27 cellular contexts compared by ENCODE assay signal in genomic region chr4:73967891-73968290, GRCh38. TPM values are rescaled to one million over a fixed set of nuclear protein-coding genes. Genes with fewer than 3 reads are reported as not detected.
DNase-seq lines count a peak whose midpoint lies in the region; ATAC-seq and TF ChIP-seq lines count a peak whose summit lies in the region.
"Had no signal": no experiment of that assay in that cellular context is flagged by ENCODE, and none has a peak within 500 bp of the region (broad histone marks: within the 10 kb centered on the region; RNA-seq: fewer than 3 reads in every experiment).

No MANE protein-coding gene starts in this region.

- H3K9ac ChIP-seq in mesendoderm (ENCODE audit: low read length) (no peak overlapping the region), smooth muscle cell (ENCODE audit: low read depth) (no peak overlapping the region)
- H3K9ac ChIP-seq: BLaER1 had no signal

- H2BK120ac ChIP-seq in mesendoderm (ENCODE audit: low read depth, low read length), result no peak overlapping the region

- H3K4me2 ChIP-seq in mesendoderm (ENCODE audit: low read length) (no peak overlapping the region), osteoblast (ENCODE audit: insufficient read depth, low read length) (no peak overlapping the region), smooth muscle cell (peak overlapping the region; percentile 37)
- H3K4me2 ChIP-seq: BLaER1 had no signal

- no peaks in the 10 kb centered on the region for H3K27me3 ChIP-seq in SJCRH30
- H3K27me3 ChIP-seq in mesendoderm (ENCODE audit: insufficient read depth, low read length, poor library complexity), result no peaks in the 10 kb centered on the region
- no peaks in the 10 kb centered on the region for H3K27me3 ChIP-seq in osteoblast (ENCODE audit: insufficient read depth, low read length)
- H3K27me3 ChIP-seq in smooth muscle cell (ENCODE audit: low read depth), result no peaks in the 10 kb centered on the region
- H3K27me3 ChIP-seq in gastroesophageal sphincter, result peaks cover 14% of the 10 kb centered on the region
- H3K27me3 ChIP-seq: BE2C, BLaER1 had no signal

- H3K36me3 ChIP-seq in SJCRH30 (no peaks in the 10 kb centered on the region), mesendoderm (ENCODE audit: control insufficient read depth, insufficient read depth, low read length) (no peaks in the 10 kb centered on the region), osteoblast (ENCODE audit: insufficient read depth, low read length) (no peaks in the 10 kb centered on the region), smooth muscle cell (ENCODE audit: low read depth) (peaks cover 3% of the 10 kb centered on the region), gastroesophageal sphincter (no peaks in the 10 kb centered on the region)
- H3K36me3 ChIP-seq: BE2C, BLaER1 had no signal

- no peak overlapping the region for H3K4ac ChIP-seq in mesendoderm (ENCODE audit: low read depth, low read length)

- DNase-seq in SJCRH30 (peak; percentile 52 to 68), mesendoderm (no peak), osteoblast (ENCODE audit: insufficient read length, low spot score, missing footprints) (peak; percentile 42), smooth muscle cell (lab: John Stamatoyannopoulos, UW; ENCODE audit: unreplicated experiment) (no peak), DMS 273 (lab: John Stamatoyannopoulos, UW; ENCODE audit: unreplicated experiment) (no peak), D341Med (ENCODE audit: low spot score) (no peak), hypothalamus (lab: John Stamatoyannopoulos, UW) (no peak)
- DNase-seq: 8988T; ACHN; BE2C; C1 segment of cervical spinal cord; CD4-positive, alpha-beta memory T cell; CD4-positive, CD25-positive, alpha-beta regulatory T cell; CD8-positive, alpha-beta memory T cell; COR-L47; DMS 273 treated with DMSO at 0.1 percent for 48 hours; DMS153; DMS53; DMS79; DND-41; EL; GF-D8 had no signal

- no peak for TF ChIP-seq CTCF in osteoblast (IDR thresholded peaks at IDR 0.05; ENCODE audit: extremely low read depth, low read depth, low read length)
- no peak for TF ChIP-seq CTCF in smooth muscle cell (IDR thresholded peaks at IDR 0.05; ENCODE audit: borderline replicate concordance, insufficient read depth, poor library complexity, severe bottlenecking)
- TF ChIP-seq CTCF in gastroesophageal sphincter (IDR thresholded peaks at IDR 0.05), result no peak

- peak overlapping the region; percentile 45 for H3K23ac ChIP-seq in mesendoderm (ENCODE audit: low read length)

- H2BK15ac ChIP-seq in mesendoderm (replicated peaks; ENCODE audit: low read depth), result no peak overlapping the region

- TF ChIP-seq POLR2A in gastroesophageal sphincter (IDR thresholded peaks at IDR 0.05), result no peak

- no peaks in the 10 kb centered on the region for H3K79me1 ChIP-seq in mesendoderm (ENCODE audit: low read length)

- H3K56ac ChIP-seq in mesendoderm (ENCODE audit: low read length), result no peak overlapping the region

- H3K79me2 ChIP-seq in mesendoderm (ENCODE audit: control insufficient read depth, insufficient read depth, low read length) (no peaks in the 10 kb centered on the region), osteoblast (ENCODE audit: insufficient read depth, low read length) (no peaks in the 10 kb centered on the region), smooth muscle cell (ENCODE audit: low read depth) (no peaks in the 10 kb centered on the region)

- H3K4me3 ChIP-seq in SJCRH30 (no peak overlapping the region), mesendoderm (ENCODE audit: low read length) (no peak overlapping the region), osteoblast (ENCODE audit: insufficient read depth, low read length) (no peak overlapping the region), smooth muscle cell (no peak overlapping the region), gastroesophageal sphincter (no peak overlapping the region)
- H3K4me3 ChIP-seq: BLaER1 had no signal

- no peaks in the 10 kb centered on the region for H4K20me1 ChIP-seq in osteoblast (ENCODE audit: insufficient read depth, low read length)
- H4K20me1 ChIP-seq in smooth muscle cell (ENCODE audit: low read depth), result no peaks in the 10 kb centered on the region
- H4K20me1 ChIP-seq: BLaER1 had no signal

- H2BK5ac ChIP-seq in mesendoderm (ENCODE audit: low read length), result no peak overlapping the region

- H4K8ac ChIP-seq in mesendoderm (ENCODE audit: low read depth, low read length), result no peak overlapping the region

- no peak for TF ChIP-seq EP300 in gastroesophageal sphincter (IDR thresholded peaks at IDR 0.05)

- H3K27ac ChIP-seq in SJCRH30 (no peak overlapping the region), mesendoderm (ENCODE audit: low read depth, low read length) (no peak overlapping the region), osteoblast (ENCODE audit: low read depth, low read length) (no peak overlapping the region), smooth muscle cell (ENCODE audit: low read depth) (peak overlapping the region; percentile 44), gastroesophageal sphincter (no peak overlapping the region)
- H3K27ac ChIP-seq: BLaER1 had no signal

- H3K18ac ChIP-seq in mesendoderm (ENCODE audit: low read length), result no peak overlapping the region

- H3K9me3 ChIP-seq in SJCRH30 (replicated peaks), result no peaks in the 10 kb centered on the region
- H3K9me3 ChIP-seq in osteoblast (ENCODE audit: low read depth, low read length), result no peaks in the 10 kb centered on the region
- H3K9me3 ChIP-seq in smooth muscle cell (replicated peaks; ENCODE audit: low read depth), result peaks cover 22% of the 10 kb centered on the region
- peaks cover 0 to 28% (median 0%) of the 10 kb centered on the region in 3 donors for H3K9me3 ChIP-seq in gastroesophageal sphincter
- H3K9me3 ChIP-seq: BE2C had no signal

- no peak overlapping the region for H2AFZ ChIP-seq in osteoblast (ENCODE audit: low read length)
- H2AFZ ChIP-seq in smooth muscle cell (ENCODE audit: low read depth), result no peak overlapping the region

- H3K4me1 ChIP-seq in SJCRH30 (no peaks in the 10 kb centered on the region), mesendoderm (ENCODE audit: control insufficient read depth, low read depth, low read length) (no peaks in the 10 kb centered on the region), osteoblast (ENCODE audit: insufficient read depth, low read length) (no peaks in the 10 kb centered on the region), smooth muscle cell (ENCODE audit: low read depth) (no peaks in the 10 kb centered on the region), gastroesophageal sphincter (no peaks in the 10 kb centered on the region)
- H3K4me1 ChIP-seq: BE2C, BLaER1 had no signal

- peaks cover 5% of the 10 kb centered on the region for H3F3A ChIP-seq in smooth muscle cell (ENCODE audit: low read depth)

- no peak overlapping the region for H4K5ac ChIP-seq in mesendoderm (ENCODE audit: low read length)

- no peak for ATAC-seq in gastroesophageal sphincter

- H2AK5ac ChIP-seq in mesendoderm (ENCODE audit: low read length), result no peak overlapping the region

RNA-seq across cellular contexts. Expression of gene PF4, which starts 13.9 kb away (rescaled TPM):
- total RNA-seq in SJCRH30 (2014; rRNA removed; shearing (Covaris generic)), result not detected in 2 replicates
- polyA plus RNA-seq in mesendoderm (2013, experiment 1 of 2), result 0.35 TPM
- 0.69 TPM for polyA plus RNA-seq in mesendoderm (2013, experiment 2 of 2)
- total RNA-seq in osteoblast (not detected in 2 replicates), smooth muscle cell (2.3 TPM in 1 of 2 replicates, not detected in the other), gastroesophageal sphincter (not detected)
- 1.9 and 5.8 TPM in 2 replicates for polyA plus RNA-seq in smooth muscle cell
- total RNA-seq: A673; CD4-positive, alpha-beta memory T cell; CD8-positive, alpha-beta memory T cell; Daoy had no signal
- polyA plus RNA-seq: AG04450; CD4-positive, CD25-positive, alpha-beta regulatory T cell; CD8-positive, alpha-beta memory T cell had no signal

RNA-seq across cellular contexts. Expression of gene PPBP, which starts 20.1 kb away (rescaled TPM):
- not detected in 2 replicates for total RNA-seq in SJCRH30 (2014; rRNA removed; shearing (Covaris generic))
- polyA plus RNA-seq in mesendoderm (2013, experiment 1 of 2), result 0.14 TPM
- polyA plus RNA-seq in mesendoderm (2013, experiment 2 of 2), result 0.10 TPM
- total RNA-seq in osteoblast (0.36 TPM in 1 of 2 replicates, not detected in the other), smooth muscle cell (not detected in 2 replicates), gastroesophageal sphincter (not detected)
- 0.26 TPM in 1 of 2 replicates, not detected in the other for polyA plus RNA-seq in smooth muscle cell
- total RNA-seq: A673; CD4-positive, alpha-beta memory T cell; CD8-positive, alpha-beta memory T cell; Daoy had no signal
- polyA plus RNA-seq: AG04450; CD8-positive, alpha-beta memory T cell had no signal

RNA-seq across cellular contexts. Expression of gene CXCL5, which starts 30.6 kb away (rescaled TPM):
- not detected in 2 replicates for total RNA-seq in SJCRH30 (2014; rRNA removed; shearing (Covaris generic))
- polyA plus RNA-seq in mesendoderm (2013, experiment 1 of 2), result 2.7 TPM
- polyA plus RNA-seq in mesendoderm (2013, experiment 2 of 2), result 2.7 TPM
- under 0.01 TPM in 1 of 2 replicates, not detected in the other for total RNA-seq in osteoblast
- 2.8 and 3.7 TPM in 2 replicates for total RNA-seq in smooth muscle cell
- polyA plus RNA-seq in smooth muscle cell, result 2.5 and 4.2 TPM in 2 replicates
- 1 to 10 TPM in 1 of 4 donors, under 1 TPM in 2, not detected in 1; 0.19 to 1.3 (median 0.42) TPM for total RNA-seq in gastroesophageal sphincter
- total RNA-seq: A673; CD4-positive, alpha-beta memory T cell; CD8-positive, alpha-beta memory T cell; Daoy had no signal
- polyA plus RNA-seq: CD4-positive, alpha-beta memory T cell; CD4-positive, CD25-positive, alpha-beta regulatory T cell; CD8-positive, alpha-beta memory T cell had no signal

Comparison
In these comparisons a context has a peak if more than half of its experiments do, and no peak if none do; other contexts are left out.
1. DNase-seq: peak in SJCRH30 (2 of 2) and osteoblast (single experiment); none in mesendoderm (single experiment), smooth muscle cell (single experiment), DMS 273 (single experiment), D341Med (single experiment) and hypothalamus (0 of 51).